Comparison of ENCODE assay signal across 1 cellular context in the genomic region with DNA sequence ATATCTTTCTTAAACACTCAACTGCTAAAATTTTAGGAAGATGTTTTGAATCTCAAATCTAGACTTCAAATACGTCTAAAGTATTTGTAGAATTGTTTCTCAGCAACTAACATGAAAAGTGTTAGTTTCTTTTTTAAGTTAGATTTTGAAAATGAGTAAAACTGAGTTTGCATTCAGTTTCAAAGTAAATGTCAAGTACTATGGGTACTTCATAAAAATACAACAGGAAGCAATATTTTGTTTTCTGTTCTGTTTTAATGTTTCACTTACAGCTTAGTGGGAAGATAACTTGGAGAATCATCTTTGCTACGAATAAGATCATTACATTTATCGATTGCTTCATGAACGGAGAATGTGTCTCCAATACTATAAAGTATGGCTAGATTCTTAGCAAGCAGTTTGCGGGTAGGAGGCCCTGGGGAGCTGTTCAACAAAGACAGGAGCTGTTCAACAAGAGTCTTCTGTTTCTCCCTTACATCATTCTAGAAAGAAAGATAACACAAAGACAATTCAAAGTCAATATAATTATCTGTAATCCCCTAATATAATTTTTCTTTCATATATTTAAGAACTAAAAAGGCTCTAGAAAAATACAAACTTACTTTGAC.
A peak's percentile ranks its signal among the peaks of the same experiment; 100 is the strongest.
TF ChIP-seq lines count a peak whose summit lies in the region.

No MANE protein-coding gene starts in this region.

TF ChIP-seq in GM12878, 131 proteins besides CTCF, POLR2A, EP300 and RAD21:
- TF ChIP-seq, protein P1, sequence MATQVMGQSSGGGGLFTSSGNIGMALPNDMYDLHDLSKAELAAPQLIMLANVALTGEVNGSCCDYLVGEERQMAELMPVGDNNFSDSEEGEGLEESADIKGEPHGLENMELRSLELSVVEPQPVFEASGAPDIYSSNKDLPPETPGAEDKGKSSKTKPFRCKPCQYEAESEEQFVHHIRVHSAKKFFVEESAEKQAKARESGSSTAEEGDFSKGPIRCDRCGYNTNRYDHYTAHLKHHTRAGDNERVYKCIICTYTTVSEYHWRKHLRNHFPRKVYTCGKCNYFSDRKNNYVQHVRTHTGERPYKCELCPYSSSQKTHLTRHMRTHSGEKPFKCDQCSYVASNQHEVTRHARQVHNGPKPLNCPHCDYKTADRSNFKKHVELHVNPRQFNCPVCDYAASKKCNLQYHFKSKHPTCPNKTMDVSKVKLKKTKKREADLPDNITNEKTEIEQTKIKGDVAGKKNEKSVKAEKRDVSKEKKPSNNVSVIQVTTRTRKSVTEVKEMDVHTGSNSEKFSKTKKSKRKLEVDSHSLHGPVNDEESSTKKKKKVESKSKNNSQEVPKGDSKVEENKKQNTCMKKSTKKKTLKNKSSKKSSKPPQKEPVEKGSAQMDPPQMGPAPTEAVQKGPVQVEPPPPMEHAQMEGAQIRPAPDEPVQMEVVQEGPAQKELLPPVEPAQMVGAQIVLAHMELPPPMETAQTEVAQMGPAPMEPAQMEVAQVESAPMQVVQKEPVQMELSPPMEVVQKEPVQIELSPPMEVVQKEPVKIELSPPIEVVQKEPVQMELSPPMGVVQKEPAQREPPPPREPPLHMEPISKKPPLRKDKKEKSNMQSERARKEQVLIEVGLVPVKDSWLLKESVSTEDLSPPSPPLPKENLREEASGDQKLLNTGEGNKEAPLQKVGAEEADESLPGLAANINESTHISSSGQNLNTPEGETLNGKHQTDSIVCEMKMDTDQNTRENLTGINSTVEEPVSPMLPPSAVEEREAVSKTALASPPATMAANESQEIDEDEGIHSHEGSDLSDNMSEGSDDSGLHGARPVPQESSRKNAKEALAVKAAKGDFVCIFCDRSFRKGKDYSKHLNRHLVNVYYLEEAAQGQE (IDR thresholded peaks at IDR 0.05; ENCODE audit: low read depth, low read length): peak; percentile 58
- TF ChIP-seq MEF2B (IDR thresholded peaks at IDR 0.05; ENCODE audit: partially characterized antibody, poor library complexity, severe bottlenecking): no peak
- peak; percentile 34; the same call in 1 of the 2 replicates for TF ChIP-seq TCF7 (IDR thresholded peaks at IDR 0.05; ENCODE audit: borderline replicate concordance)
- TF ChIP-seq, protein P2, sequence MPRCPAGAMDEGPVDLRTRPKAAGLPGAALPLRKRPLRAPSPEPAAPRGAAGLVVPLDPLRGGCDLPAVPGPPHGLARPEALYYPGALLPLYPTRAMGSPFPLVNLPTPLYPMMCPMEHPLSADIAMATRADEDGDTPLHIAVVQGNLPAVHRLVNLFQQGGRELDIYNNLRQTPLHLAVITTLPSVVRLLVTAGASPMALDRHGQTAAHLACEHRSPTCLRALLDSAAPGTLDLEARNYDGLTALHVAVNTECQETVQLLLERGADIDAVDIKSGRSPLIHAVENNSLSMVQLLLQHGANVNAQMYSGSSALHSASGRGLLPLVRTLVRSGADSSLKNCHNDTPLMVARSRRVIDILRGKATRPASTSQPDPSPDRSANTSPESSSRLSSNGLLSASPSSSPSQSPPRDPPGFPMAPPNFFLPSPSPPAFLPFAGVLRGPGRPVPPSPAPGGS (IDR thresholded peaks at IDR 0.05; ENCODE audit: borderline replicate concordance, insufficient read depth, low read depth, low read length, poor library complexity, severe bottlenecking): no peak
- TF ChIP-seq, protein P3, sequence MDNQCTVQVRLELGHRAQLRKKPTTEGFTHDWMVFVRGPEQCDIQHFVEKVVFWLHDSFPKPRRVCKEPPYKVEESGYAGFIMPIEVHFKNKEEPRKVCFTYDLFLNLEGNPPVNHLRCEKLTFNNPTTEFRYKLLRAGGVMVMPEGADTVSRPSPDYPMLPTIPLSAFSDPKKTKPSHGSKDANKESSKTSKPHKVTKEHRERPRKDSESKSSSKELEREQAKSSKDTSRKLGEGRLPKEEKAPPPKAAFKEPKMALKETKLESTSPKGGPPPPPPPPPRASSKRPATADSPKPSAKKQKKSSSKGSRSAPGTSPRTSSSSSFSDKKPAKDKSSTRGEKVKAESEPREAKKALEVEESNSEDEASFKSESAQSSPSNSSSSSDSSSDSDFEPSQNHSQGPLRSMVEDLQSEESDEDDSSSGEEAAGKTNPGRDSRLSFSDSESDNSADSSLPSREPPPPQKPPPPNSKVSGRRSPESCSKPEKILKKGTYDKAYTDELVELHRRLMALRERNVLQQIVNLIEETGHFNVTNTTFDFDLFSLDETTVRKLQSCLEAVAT (IDR thresholded peaks at IDR 0.05): 0 out of 2 replicates have a peak, but pooled peaks have one; percentile 38
- TF ChIP-seq, protein P4, sequence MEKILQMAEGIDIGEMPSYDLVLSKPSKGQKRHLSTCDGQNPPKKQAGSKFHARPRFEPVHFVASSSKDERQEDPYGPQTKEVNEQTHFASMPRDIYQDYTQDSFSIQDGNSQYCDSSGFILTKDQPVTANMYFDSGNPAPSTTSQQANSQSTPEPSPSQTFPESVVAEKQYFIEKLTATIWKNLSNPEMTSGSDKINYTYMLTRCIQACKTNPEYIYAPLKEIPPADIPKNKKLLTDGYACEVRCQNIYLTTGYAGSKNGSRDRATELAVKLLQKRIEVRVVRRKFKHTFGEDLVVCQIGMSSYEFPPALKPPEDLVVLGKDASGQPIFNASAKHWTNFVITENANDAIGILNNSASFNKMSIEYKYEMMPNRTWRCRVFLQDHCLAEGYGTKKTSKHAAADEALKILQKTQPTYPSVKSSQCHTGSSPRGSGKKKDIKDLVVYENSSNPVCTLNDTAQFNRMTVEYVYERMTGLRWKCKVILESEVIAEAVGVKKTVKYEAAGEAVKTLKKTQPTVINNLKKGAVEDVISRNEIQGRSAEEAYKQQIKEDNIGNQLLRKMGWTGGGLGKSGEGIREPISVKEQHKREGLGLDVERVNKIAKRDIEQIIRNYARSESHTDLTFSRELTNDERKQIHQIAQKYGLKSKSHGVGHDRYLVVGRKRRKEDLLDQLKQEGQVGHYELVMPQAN (conservative IDR thresholded peaks at IDR 0.05): no peak
